Comparison of ENCODE assay signal across 18 cellular contexts in the genomic region with DNA sequence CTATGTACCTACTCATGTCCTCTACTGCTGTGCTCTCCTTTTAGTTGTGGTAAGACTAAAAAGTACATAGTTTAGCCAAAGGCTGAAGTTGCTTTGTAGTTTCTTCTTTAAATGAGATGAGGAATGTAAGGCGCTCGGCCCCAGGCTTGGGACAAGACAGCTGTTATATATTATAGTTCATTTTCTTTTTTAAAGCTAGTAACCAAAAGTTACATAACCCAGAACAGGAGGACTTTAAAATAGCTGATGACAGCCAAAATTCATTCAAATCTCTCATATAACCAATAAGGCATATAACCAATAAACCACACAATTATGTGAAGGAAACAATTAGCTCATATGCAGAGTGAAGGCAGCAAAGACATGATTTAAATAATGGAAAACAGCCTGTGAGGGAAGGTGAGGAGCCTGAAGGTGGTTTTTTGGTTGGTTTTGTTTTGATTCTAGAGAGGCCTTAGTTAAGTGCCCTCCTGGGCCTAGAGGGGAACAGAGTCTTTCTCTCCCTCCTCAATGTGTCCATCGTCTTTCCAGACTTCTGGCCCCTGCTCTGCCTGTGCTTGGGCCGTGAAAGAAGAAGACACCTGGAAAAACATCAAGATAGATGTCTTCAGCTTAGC. TPM values are rescaled to one million over a fixed set of nuclear protein-coding genes. Genes with fewer than 3 reads are reported as not detected.
"Had no signal": no experiment of that assay in that cellular context is flagged by ENCODE, and none has a peak within 500 bp of the region (broad histone marks: within the 10 kb centered on the region; RNA-seq: fewer than 3 reads in every experiment).

No MANE protein-coding gene starts in this region.

- H3K9me3 ChIP-seq: sigmoid colon, spleen had no signal

- H3K36me3 ChIP-seq: cardiac muscle cell, sigmoid colon, spleen had no signal

- H3K27me3 ChIP-seq: cardiac muscle cell, sigmoid colon, spleen had no signal

- ATAC-seq: activated CD8-positive, alpha-beta T cell treated with anti-CD3 and anti-CD28 coated beads for 36 hours; left lobe of liver; stimulated activated memory B cell treated with anti-CD40 and anti-IgM and Interleukin-4, amounts not matched to agents 10 μg/mL and 1 μg/mL and 100 μg/mL, for 72 hours had no signal

- H3K27ac ChIP-seq: cardiac muscle cell, spleen had no signal

- H3K4me3 ChIP-seq: cardiac muscle cell, sigmoid colon, spleen had no signal

- DNase-seq: activated CD4-positive, alpha-beta T cell treated with anti-CD3 and anti-CD28 coated beads, Interleukin-2, amount 10 ng/mL, durations not matched to agents 24 days and 14 days; activated CD8-positive, alpha-beta T cell treated with anti-CD3 and anti-CD28 coated beads for 36 hours; activated effector memory CD4-positive, alpha-beta T cell treated with Interleukin-2 at 50 U/mL for 16 hours; activated naive CD4-positive, alpha-beta T cell treated with anti-CD3 and anti-CD28 coated beads, Interleukin-2, amount 50 U/mL, for 16 hours; activated T-cell treated with anti-CD3 and anti-CD28 coated beads, Interleukin-2, amount 50 U/mL, for 24 hours; dermis blood vessel endothelial cell; kidney; midbrain; nephron progenitor cell; nucleus accumbens; sigmoid colon; spleen; stimulated activated CD4-positive, alpha-beta T cell treated with anti-CD3 and anti-CD28 coated beads, Interleukin-4, amount 100 ng/mL, for 4 hours; T1000; trophoblast cell had no signal

RNA-seq across cellular contexts. Expression of a gene that starts 35.8 kb away (rescaled TPM):
- total RNA-seq: left lobe of liver had no signal
- polyA plus RNA-seq: cardiac muscle cell had no signal
